Comparison of ENCODE assay signal across 10 cellular contexts in the genomic region with DNA sequence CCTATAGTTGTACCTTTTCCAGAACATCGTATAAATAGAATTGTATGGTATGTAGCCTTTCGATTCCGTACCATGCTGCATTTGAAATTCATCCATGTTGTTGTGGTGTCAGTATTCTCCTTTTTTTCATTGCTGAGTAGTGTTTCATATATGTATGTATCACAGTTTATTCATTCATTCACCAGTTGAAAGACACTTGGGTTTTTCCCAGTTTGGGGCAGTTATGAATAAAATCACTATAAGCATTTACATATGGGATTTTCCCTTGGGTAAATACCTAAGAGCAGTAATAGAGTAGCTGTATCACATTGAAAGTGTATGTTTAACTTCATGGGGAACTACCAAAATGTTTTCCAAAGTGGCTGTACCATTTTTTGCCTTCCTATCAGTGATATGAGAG. TPM values are rescaled to one million over a fixed set of nuclear protein-coding genes. Genes with fewer than 3 reads are reported as not detected.
DNase-seq lines count a peak whose midpoint lies in the region; ATAC-seq lines count a peak whose summit lies in the region.
"Had no signal": no experiment of that assay in that cellular context is flagged by ENCODE, and none has a peak within 500 bp of the region (broad histone marks: within the 10 kb centered on the region; RNA-seq: fewer than 3 reads in every experiment).

No MANE protein-coding gene starts in this region.

- DNase-seq in pons (ENCODE audit: low spot score) (no peak), ureter (ENCODE audit: low spot score) (no peak), DMS79 treated with DMSO at 0.1 percent for 48 hours (lab: John Stamatoyannopoulos, UW) (no peak)
- no peak for DNase-seq in activated CD4-positive, alpha-beta T cell treated with anti-CD3 and anti-CD28 coated beads for 1 hour
- DNase-seq: CD4-positive, alpha-beta T cell; thyroid gland had no signal

- ATAC-seq in GM18508 (IDR thresholded peaks at IDR 0.05; ENCODE audit: insufficient read depth, unreplicated experiment) (peak; percentile 97), GM19397 (IDR thresholded peaks at IDR 0.05; ENCODE audit: unreplicated experiment) (peak; percentile 87), HG02840 (IDR thresholded peaks at IDR 0.05; ENCODE audit: low FRiP score, unreplicated experiment) (peak; percentile 91), HG03558 (IDR thresholded peaks at IDR 0.05; ENCODE audit: extremely low read depth, unreplicated experiment) (peak; percentile 96)

RNA-seq across cellular contexts. Expression of a gene that starts 16.1 kb away (rescaled TPM):
- total RNA-seq in ureter: 33.7 TPM
